11 cellular contexts compared by ENCODE assay signal in genomic region chr4:39514888-39515401, GRCh38. TPM values are rescaled to one million over a fixed set of nuclear protein-coding genes. Genes with fewer than 3 reads are reported as not detected.
A peak's percentile ranks its signal among the peaks of the same experiment; 100 is the strongest.
DNase-seq lines count a peak whose midpoint lies in the region; ATAC-seq, FAIRE-seq and TF ChIP-seq lines count a peak whose summit lies in the region.
"Had no signal": no experiment of that assay in that cellular context is flagged by ENCODE, and none has a peak within 500 bp of the region (broad histone marks: within the 10 kb centered on the region; RNA-seq: fewer than 3 reads in every experiment).

No MANE protein-coding gene starts in this region.

- no peak for TF ChIP-seq CTCF in prostate gland (IDR thresholded peaks at IDR 0.05)

- TF ChIP-seq POLR2A in prostate gland (IDR thresholded peaks at IDR 0.05), result no peak

- DNase-seq in HAP-1 (ENCODE audit: low spot score in 2 of 2) (peak; percentile 23 to 34), RCC 7860 (ENCODE audit: low spot score) (peak; percentile 70), fibroblast of gingiva (ENCODE audit: low read depth) (peak; percentile 48), prostate gland (ENCODE audit: low spot score) (peak; percentile 38), Ammon's horn (ENCODE audit: low spot score) (no peak), SW 1271 (lab: John Stamatoyannopoulos, UW) (no peak), Kasumi-1 (lab: John Stamatoyannopoulos, UW) (no peak)
- DNase-seq: NCI-H1048; stimulated activated CD4-positive, alpha-beta T cell treated with anti-CD3 and anti-CD28 coated beads, Interleukin-4, amount 100 ng/mL, for 4 hours had no signal

- no peak for ATAC-seq in GM21786 (IDR thresholded peaks at IDR 0.05; ENCODE audit: unreplicated experiment)

- in situ Hi-C loops in HAP-1 (cut with MboI; ENCODE audit: low sequenced_read_pairs), result no loop called here

- no peak overlapping the region for H3K4me3 ChIP-seq in HAP-1
- no peak overlapping the region for H3K4me3 ChIP-seq in prostate gland
- H3K4me3 ChIP-seq: thyroid gland had no signal

- WGBS in prostate gland, result 55% methylated on average over 4 of the region's 4 CpGs

- H3K27ac ChIP-seq in prostate gland, result no peak overlapping the region
- H3K27ac ChIP-seq: thyroid gland had no signal

- H3K27me3 ChIP-seq in HAP-1 (ENCODE audit: low read depth), result no peaks in the 10 kb centered on the region
- H3K27me3 ChIP-seq in prostate gland (replicated peaks; ENCODE audit: insufficient read depth), result no peaks in the 10 kb centered on the region
- H3K27me3 ChIP-seq: thyroid gland had no signal

- intact Hi-C loops in prostate gland (cut with DNase I), result no loop called here

- H3K4me1 ChIP-seq in HAP-1 (peaks cover 8% of the 10 kb centered on the region), prostate gland (replicated peaks) (no peaks in the 10 kb centered on the region)
- H3K4me1 ChIP-seq: thyroid gland had no signal

- H3K36me3 ChIP-seq in HAP-1 (replicated peaks) (peaks cover 34% of the 10 kb centered on the region), prostate gland (peaks cover 0 to 5% of the 10 kb centered on the region in 2 donors)

- no peaks in the 10 kb centered on the region for H3K9me3 ChIP-seq in HAP-1
- H3K9me3 ChIP-seq in prostate gland, result no peaks in the 10 kb centered on the region
- H3K9me3 ChIP-seq: thyroid gland had no signal

- peak; percentile 89 for FAIRE-seq in RCC 7860 (lab: Jason Lieb, UNC)

RNA-seq across cellular contexts. Expression of gene UGDH, which starts 12.3 kb away (rescaled TPM):
- total RNA-seq in prostate gland, result 100 to 1,000 TPM in 1 of 2 donors, 10 to 100 TPM in 1; 59.0 to 147 TPM

RNA-seq across cellular contexts. Expression of gene LIAS, which starts 56.1 kb away (rescaled TPM):
- 10 to 100 TPM; 11.2 to 15.3 TPM for total RNA-seq in prostate gland

RNA-seq across cellular contexts. Expression of gene RPL9, which starts 56.2 kb away (rescaled TPM):
- total RNA-seq in prostate gland, result 1,000 to 10,000 TPM; 1,563 to 5,624 TPM

Comparison
In these comparisons a context has a peak if more than half of its experiments do, and no peak if none do; other contexts are left out.
1. DNase-seq: peak in HAP-1 (2 of 2), RCC 7860 (single experiment), fibroblast of gingiva (single experiment) and prostate gland (single experiment); none in Ammon's horn (single experiment), SW 1271 (0 of 2) and Kasumi-1 (0 of 2).